In the genomic region with DNA sequence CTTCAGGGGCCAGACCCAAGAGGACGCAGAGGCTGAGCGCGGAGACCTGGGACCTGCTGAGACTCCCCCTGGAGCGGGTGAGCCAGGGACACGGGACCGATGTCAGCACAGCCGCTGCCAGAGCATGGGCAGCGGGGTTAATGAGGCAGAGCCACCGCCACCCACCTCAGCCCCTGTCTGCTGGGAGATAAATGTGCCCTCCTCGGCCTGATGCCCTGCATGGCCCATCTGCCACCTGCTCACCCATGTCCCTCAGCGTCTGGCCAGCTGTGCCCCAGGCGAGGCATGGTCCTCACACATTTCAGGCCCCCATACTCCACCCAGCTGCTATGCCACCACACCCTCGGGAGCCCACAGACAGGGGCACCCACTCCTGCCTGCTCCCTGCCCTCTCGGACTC, we compare ENCODE assay signal across 2 cellular contexts.
TF ChIP-seq lines count a peak whose summit lies in the region.

No MANE protein-coding gene starts in this region.

TF ChIP-seq in SK-N-SH, 30 proteins besides CTCF, POLR2A, EP300 and RAD21 (continued from another document):
- TF ChIP-seq, protein P1, sequence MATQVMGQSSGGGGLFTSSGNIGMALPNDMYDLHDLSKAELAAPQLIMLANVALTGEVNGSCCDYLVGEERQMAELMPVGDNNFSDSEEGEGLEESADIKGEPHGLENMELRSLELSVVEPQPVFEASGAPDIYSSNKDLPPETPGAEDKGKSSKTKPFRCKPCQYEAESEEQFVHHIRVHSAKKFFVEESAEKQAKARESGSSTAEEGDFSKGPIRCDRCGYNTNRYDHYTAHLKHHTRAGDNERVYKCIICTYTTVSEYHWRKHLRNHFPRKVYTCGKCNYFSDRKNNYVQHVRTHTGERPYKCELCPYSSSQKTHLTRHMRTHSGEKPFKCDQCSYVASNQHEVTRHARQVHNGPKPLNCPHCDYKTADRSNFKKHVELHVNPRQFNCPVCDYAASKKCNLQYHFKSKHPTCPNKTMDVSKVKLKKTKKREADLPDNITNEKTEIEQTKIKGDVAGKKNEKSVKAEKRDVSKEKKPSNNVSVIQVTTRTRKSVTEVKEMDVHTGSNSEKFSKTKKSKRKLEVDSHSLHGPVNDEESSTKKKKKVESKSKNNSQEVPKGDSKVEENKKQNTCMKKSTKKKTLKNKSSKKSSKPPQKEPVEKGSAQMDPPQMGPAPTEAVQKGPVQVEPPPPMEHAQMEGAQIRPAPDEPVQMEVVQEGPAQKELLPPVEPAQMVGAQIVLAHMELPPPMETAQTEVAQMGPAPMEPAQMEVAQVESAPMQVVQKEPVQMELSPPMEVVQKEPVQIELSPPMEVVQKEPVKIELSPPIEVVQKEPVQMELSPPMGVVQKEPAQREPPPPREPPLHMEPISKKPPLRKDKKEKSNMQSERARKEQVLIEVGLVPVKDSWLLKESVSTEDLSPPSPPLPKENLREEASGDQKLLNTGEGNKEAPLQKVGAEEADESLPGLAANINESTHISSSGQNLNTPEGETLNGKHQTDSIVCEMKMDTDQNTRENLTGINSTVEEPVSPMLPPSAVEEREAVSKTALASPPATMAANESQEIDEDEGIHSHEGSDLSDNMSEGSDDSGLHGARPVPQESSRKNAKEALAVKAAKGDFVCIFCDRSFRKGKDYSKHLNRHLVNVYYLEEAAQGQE (IDR thresholded peaks at IDR 0.05; ENCODE audit: low read depth, low read length), result no peak
- no peak for TF ChIP-seq MEF2A (IDR thresholded peaks at IDR 0.05; ENCODE audit: borderline replicate concordance, low read depth)

TF ChIP-seq in SK-N-SH treated with all-trans-retinoic acid at 6 μM for 48 hours, 23 proteins besides CTCF, POLR2A, EP300 and RAD21 (continued from another document):
- no peak for TF ChIP-seq PPARA (CRISPR knock-in tag; IDR thresholded peaks at IDR 0.05; ENCODE audit: borderline replicate concordance)
- no peak for TF ChIP-seq GLIS3 (CRISPR knock-in tag; IDR thresholded peaks at IDR 0.05)
- no peak for TF ChIP-seq ISL1 (CRISPR knock-in tag; IDR thresholded peaks at IDR 0.05)
- no peak for TF ChIP-seq ZNF8 (CRISPR knock-in tag; IDR thresholded peaks at IDR 0.05)
- no peak for TF ChIP-seq SNAI2 (CRISPR knock-in tag; IDR thresholded peaks at IDR 0.05)
- no peak for TF ChIP-seq CSDC2 (CRISPR knock-in tag; IDR thresholded peaks at IDR 0.05)
- TF ChIP-seq, protein P2, sequence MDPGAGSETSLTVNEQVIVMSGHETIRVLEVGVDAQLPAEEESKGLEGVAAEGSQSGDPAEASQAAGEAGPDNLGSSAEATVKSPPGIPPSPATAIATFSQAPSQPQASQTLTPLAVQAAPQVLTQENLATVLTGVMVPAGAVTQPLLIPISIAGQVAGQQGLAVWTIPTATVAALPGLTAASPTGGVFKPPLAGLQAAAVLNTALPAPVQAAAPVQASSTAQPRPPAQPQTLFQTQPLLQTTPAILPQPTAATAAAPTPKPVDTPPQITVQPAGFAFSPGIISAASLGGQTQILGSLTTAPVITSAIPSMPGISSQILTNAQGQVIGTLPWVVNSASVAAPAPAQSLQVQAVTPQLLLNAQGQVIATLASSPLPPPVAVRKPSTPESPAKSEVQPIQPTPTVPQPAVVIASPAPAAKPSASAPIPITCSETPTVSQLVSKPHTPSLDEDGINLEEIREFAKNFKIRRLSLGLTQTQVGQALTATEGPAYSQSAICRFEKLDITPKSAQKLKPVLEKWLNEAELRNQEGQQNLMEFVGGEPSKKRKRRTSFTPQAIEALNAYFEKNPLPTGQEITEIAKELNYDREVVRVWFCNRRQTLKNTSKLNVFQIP (CRISPR knock-in tag; IDR thresholded peaks at IDR 0.05; ENCODE audit: borderline replicate concordance, low read depth), result no peak
- no peak for TF ChIP-seq BACH2 (CRISPR knock-in tag; IDR thresholded peaks at IDR 0.05; ENCODE audit: borderline replicate concordance)
- TF ChIP-seq, protein P3, sequence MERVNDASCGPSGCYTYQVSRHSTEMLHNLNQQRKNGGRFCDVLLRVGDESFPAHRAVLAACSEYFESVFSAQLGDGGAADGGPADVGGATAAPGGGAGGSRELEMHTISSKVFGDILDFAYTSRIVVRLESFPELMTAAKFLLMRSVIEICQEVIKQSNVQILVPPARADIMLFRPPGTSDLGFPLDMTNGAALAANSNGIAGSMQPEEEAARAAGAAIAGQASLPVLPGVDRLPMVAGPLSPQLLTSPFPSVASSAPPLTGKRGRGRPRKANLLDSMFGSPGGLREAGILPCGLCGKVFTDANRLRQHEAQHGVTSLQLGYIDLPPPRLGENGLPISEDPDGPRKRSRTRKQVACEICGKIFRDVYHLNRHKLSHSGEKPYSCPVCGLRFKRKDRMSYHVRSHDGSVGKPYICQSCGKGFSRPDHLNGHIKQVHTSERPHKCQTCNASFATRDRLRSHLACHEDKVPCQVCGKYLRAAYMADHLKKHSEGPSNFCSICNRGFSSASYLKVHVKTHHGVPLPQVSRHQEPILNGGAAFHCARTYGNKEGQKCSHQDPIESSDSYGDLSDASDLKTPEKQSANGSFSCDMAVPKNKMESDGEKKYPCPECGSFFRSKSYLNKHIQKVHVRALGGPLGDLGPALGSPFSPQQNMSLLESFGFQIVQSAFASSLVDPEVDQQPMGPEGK (CRISPR knock-in tag; IDR thresholded peaks at IDR 0.05; ENCODE audit: borderline replicate concordance), result no peak
- no peak for TF ChIP-seq OSR1 (CRISPR knock-in tag; IDR thresholded peaks at IDR 0.05)
